ENCODE assay signal across 12 cellular contexts in the genomic region with DNA sequence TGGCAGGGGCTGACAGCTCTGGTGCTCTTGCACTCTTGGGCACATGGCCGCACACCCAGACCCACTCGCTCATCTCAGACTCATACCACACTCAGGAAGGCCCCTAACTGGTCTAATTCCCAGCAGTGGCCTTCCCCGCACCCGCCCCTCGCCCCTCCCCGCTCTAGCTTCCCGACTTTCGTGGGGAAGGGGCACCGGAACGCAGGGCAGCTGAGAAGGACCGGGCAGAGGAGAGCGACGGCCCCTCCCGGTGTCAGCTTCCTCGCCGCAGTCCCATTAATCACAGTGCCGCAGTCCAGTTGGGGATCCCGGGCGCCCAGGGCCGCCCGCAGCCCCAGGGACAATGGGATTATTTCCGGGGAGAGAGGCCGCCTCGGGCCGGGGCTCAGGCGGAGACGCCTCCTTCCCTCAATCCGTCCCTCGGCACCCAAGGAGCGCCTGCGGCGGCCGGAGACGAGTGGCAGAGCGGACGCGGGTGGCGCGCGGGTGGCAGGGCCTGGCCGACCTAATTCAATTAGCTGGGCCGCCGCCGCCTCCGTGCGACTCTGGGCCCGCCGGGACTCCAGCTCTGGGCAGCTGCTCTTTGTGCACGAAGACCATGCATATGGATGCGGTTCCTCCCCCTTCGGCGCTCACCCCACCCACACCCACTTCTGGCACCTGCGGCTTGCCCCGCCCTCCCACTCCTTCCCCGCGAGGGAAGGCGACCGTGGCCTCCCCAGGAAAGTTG. TPM values are rescaled to one million over a fixed set of nuclear protein-coding genes. Genes with fewer than 3 reads are reported as not detected.
DNase-seq lines count a peak whose midpoint lies in the region; FAIRE-seq and TF ChIP-seq lines count a peak whose summit lies in the region.
"Had no signal": no experiment of that assay in that cellular context is flagged by ENCODE, and none has a peak within 500 bp of the region (broad histone marks: within the 10 kb centered on the region; RNA-seq: fewer than 3 reads in every experiment).

No MANE protein-coding gene starts in this region.

- FAIRE-seq in small intestine (lab: Jason Lieb, UNC) (no peak), GM19239 (lab: Jason Lieb, UNC) (no peak), GM12892 (lab: Jason Lieb, UNC) (no peak)
- FAIRE-seq: GM18507 had no signal

- no peak for TF ChIP-seq POLR2A in GM12892 (IDR thresholded peaks at IDR 0.05; ENCODE audit: low read depth, low read length)

- 1 to 2% (median 1%) methylated on average over 40 to 58 of the region's 58 CpGs for WGBS in small intestine, 3 donors

- H3K27me3 ChIP-seq in SJCRH30 (peaks cover 76% of the 10 kb centered on the region), right atrium auricular region (peaks cover 5 to 33% of the 10 kb centered on the region in 2 donors), small intestine (ENCODE audit: control insufficient read depth in 2 of 2, insufficient read depth in 2 of 2, low read length in 2 of 2) (peaks cover 0 to 48% of the 10 kb centered on the region in 2 donors)

- H3K4me3 ChIP-seq in SJCRH30: peak overlapping the region; percentile 53
- peak overlapping the region; percentile 5 to 39 for H3K4me3 ChIP-seq in right atrium auricular region
- H3K4me3 ChIP-seq in small intestine (ENCODE audit: low read depth in 1 of 2, low read length in 2 of 2): peak overlapping the region in 1 of 2 donors; percentile 43

- in situ Hi-C loops in GM13976 (cut with MboI; ENCODE audit: low sequenced_read_pairs, unreplicated experiment): no loop called here

- DNase-seq in NCI-H146 (lab: John Stamatoyannopoulos, UW): peak; percentile 28
- DNase-seq in NCI-H146 treated with DMSO at 0.1 percent for 48 hours (lab: John Stamatoyannopoulos, UW; ENCODE audit: unreplicated experiment): no peak
- peak; percentile 38 to 50 for DNase-seq in SJCRH30
- no peak for DNase-seq in right atrium auricular region (ENCODE audit: low spot score)
- peak; percentile 29 for DNase-seq in small intestine
- no peak for DNase-seq in GM19239 (ENCODE audit: insufficient read length, low spot score)
- no peak for DNase-seq in GM12892 (ENCODE audit: insufficient read length)
- DNase-seq in GM13976 (ENCODE audit: low spot score): no peak
- DNase-seq: Karpas-422; stimulated activated CD4-positive, alpha-beta T cell treated with anti-CD3 and anti-CD28 coated beads, Interleukin-4, amount 100 ng/mL, for 24 hours had no signal

- no peaks in the 10 kb centered on the region for H3K9me3 ChIP-seq in SJCRH30 (replicated peaks)
- no peaks in the 10 kb centered on the region for H3K9me3 ChIP-seq in right atrium auricular region
- H3K9me3 ChIP-seq in small intestine (ENCODE audit: control insufficient read depth, low read depth): no peaks in the 10 kb centered on the region

- TF ChIP-seq CTCF in right atrium auricular region (IDR thresholded peaks at IDR 0.05) (no peak), GM13976 (IDR thresholded peaks at IDR 0.05; ENCODE audit: borderline replicate concordance, control extremely low read depth, extremely low read depth, insufficient read depth, missing control alignments) (no peak)

- no peak overlapping the region for H3K27ac ChIP-seq in SJCRH30
- no peak overlapping the region for H3K27ac ChIP-seq in right atrium auricular region
- no peak overlapping the region for H3K27ac ChIP-seq in small intestine (ENCODE audit: low read depth in 1 of 2, low read length in 1 of 2)

- H3K4me1 ChIP-seq in SJCRH30 (0 out of 2 replicates have a peak, but pooled peaks cover 4% of the 10 kb centered on the region), right atrium auricular region (peaks cover 0 to 27% of the 10 kb centered on the region in 2 donors), small intestine (ENCODE audit: control insufficient read depth in 2 of 2, insufficient read depth in 1 of 2, low read depth in 1 of 2, low read length in 1 of 2) (peaks cover 0 to 9% of the 10 kb centered on the region in 2 donors)

- H3K36me3 ChIP-seq in SJCRH30 (no peaks in the 10 kb centered on the region), right atrium auricular region (no peaks in the 10 kb centered on the region), small intestine (ENCODE audit: control insufficient read depth in 2 of 2, insufficient read depth in 2 of 2, low read length in 2 of 2) (no peaks in the 10 kb centered on the region)

RNA-seq across cellular contexts. Expression of a gene that starts 7.8 kb away (rescaled TPM):
- not detected in 2 replicates for total RNA-seq in SJCRH30 (2014; rRNA removed; shearing (Covaris generic))
- total RNA-seq in right atrium auricular region: not detected
- polyA plus RNA-seq in small intestine: 1 to 10 TPM in 2 of 3 donors, under 1 TPM in 1; 0.69 to 2.7 (median 1.6) TPM
- polyA plus RNA-seq in GM12892 (2012; ENCODE audit: missing spikeins): not detected
- polyA plus RNA-seq: AG04450 had no signal

Comparison
In these comparisons a context has a peak if more than half of its experiments do, and no peak if none do; other contexts are left out.
1. DNase-seq: peak in NCI-H146 (single experiment), SJCRH30 (2 of 2) and small intestine (single experiment); none in NCI-H146 treated with DMSO at 0.1 percent for 48 hours (single experiment), right atrium auricular region (single experiment), GM19239 (single experiment), GM12892 (single experiment) and GM13976 (single experiment).